ENCODE assay signal across 17 cellular contexts in genomic region chr16:2950400-2950724, GRCh38. TPM values are rescaled to one million over a fixed set of nuclear protein-coding genes. Genes with fewer than 3 reads are reported as not detected.
DNase-seq lines count a peak whose midpoint lies in the region; ATAC-seq and TF ChIP-seq lines count a peak whose summit lies in the region.
"Had no signal": no experiment of that assay in that cellular context is flagged by ENCODE, and none has a peak within 500 bp of the region (broad histone marks: within the 10 kb centered on the region; RNA-seq: fewer than 3 reads in every experiment).

No MANE protein-coding gene starts in this region.

- H3K79me2 ChIP-seq in SK-N-SH (ENCODE audit: insufficient read depth), result no peaks in the 10 kb centered on the region

- DNase-seq in SK-N-SH (no peak), H7 (peak; percentile 26), HAP-1 (ENCODE audit: low spot score in 2 of 2) (no peak)
- no peak for DNase-seq in stimulated activated naive CD8-positive, alpha-beta T cell treated with anti-CD3 and anti-CD28 coated beads, Interleukin-15, Interleukin-2, amounts not matched to agents 100 U/mL and 50 U/mL, for 24 hours
- DNase-seq: AML-193; Caco-2; Calu3; CD4-positive, alpha-beta T cell; CD8-positive, alpha-beta T cell; DMS79 treated with DMSO at 0.1 percent for 48 hours; GF-D8 had no signal

- H3K27ac ChIP-seq in SK-N-SH (ENCODE audit: low read depth in 2 of 2, low read length in 1 of 2), result no peak overlapping the region
- no peak overlapping the region for H3K27ac ChIP-seq in BLaER1
- H3K27ac ChIP-seq: 22Rv1, A549, C4-2B had no signal

- peaks cover 0 to 10% of the 10 kb centered on the region in 2 experiments for H3K36me3 ChIP-seq in SK-N-SH (replicated peaks in 1 of 2; ENCODE audit: control insufficient read depth in 1 of 2, insufficient read depth in 2 of 2, low read length in 1 of 2)
- H3K36me3 ChIP-seq in BLaER1, result peaks cover 37% of the 10 kb centered on the region
- no peaks in the 10 kb centered on the region for H3K36me3 ChIP-seq in H7 (replicated peaks; ENCODE audit: control insufficient read depth, insufficient read depth, low read length)
- H3K36me3 ChIP-seq in HAP-1 (replicated peaks), result no peaks in the 10 kb centered on the region

- TF ChIP-seq RAD21 in SK-N-SH (IDR thresholded peaks at IDR 0.05; ENCODE audit: low read length), result no peak

- WGBS in SK-N-SH (ENCODE audit: low lambda C conversion rate), result 93% methylated on average over 11 of the region's 11 CpGs

- no peaks in the 10 kb centered on the region for H3K4me1 ChIP-seq in SK-N-SH (ENCODE audit: control insufficient read depth in 1 of 2, insufficient read depth in 2 of 2, low read depth in 1 of 2, low read length in 1 of 2)
- H3K4me1 ChIP-seq in BLaER1, result peaks cover 57% of the 10 kb centered on the region
- H3K4me1 ChIP-seq in HAP-1, result no peaks in the 10 kb centered on the region
- H3K4me1 ChIP-seq: A549, Caco-2 had no signal

- H3K4me2 ChIP-seq in SK-N-SH (no peak overlapping the region), BLaER1 (peak overlapping the region; percentile 94; the same call in 1 of the 2 replicates)
- H3K4me2 ChIP-seq: A549 had no signal

- H4K20me1 ChIP-seq in SK-N-SH (ENCODE audit: insufficient read depth) (no peaks in the 10 kb centered on the region), BLaER1 (no peaks in the 10 kb centered on the region)

- H3K9ac ChIP-seq in SK-N-SH (no peak overlapping the region), BLaER1 (no peak overlapping the region)

- H3K9me2 ChIP-seq in SK-N-SH, result no peaks in the 10 kb centered on the region

- POLR2A ChIA-PET in SK-N-SH (lab: Yijun Ruan, JAX), result no interaction called here

- 0 out of 3 replicates have a peak, but pooled peaks have one; percentile 8 for ATAC-seq in SK-N-SH treated with all-trans-retinoic acid at 6 μM for 48 hours
- ATAC-seq in stimulated activated naive CD8-positive, alpha-beta T cell treated with anti-CD3 and anti-CD28 coated beads, Interleukin-15, Interleukin-2, amounts not matched to agents 100 U/mL and 50 U/mL, for 24 hours, result no peak
- ATAC-seq: CD8-positive, alpha-beta T cell had no signal

- no peaks in the 10 kb centered on the region; the same call in 1 of the 2 replicates for H3K27me3 ChIP-seq in SK-N-SH (ENCODE audit: insufficient read depth)
- no peaks in the 10 kb centered on the region for H3K27me3 ChIP-seq in BLaER1
- no peaks in the 10 kb centered on the region for H3K27me3 ChIP-seq in H7 (ENCODE audit: control insufficient read depth, insufficient read depth, low read length)
- H3K27me3 ChIP-seq in HAP-1 (ENCODE audit: low read depth), result no peaks in the 10 kb centered on the region

- H3K4me3 ChIP-seq in SK-N-SH (ENCODE audit: low read depth in 2 of 2, low read length in 1 of 2) (no peak overlapping the region), BLaER1 (no peak overlapping the region), H7 (ENCODE audit: insufficient read depth, low read depth, low read length) (no peak overlapping the region), HAP-1 (no peak overlapping the region)
- H3K4me3 ChIP-seq: A549 had no signal

- CTCF ChIA-PET in SK-N-SH (lab: Yijun Ruan, JAX), result interaction anchor here (1.4 to 1.9 kb wide), 2 partner anchors 12 to 23 kb away, joined by 7 to 8 read pairs; no protein-coding TSS in a partner anchor

- TF ChIP-seq EP300 in SK-N-SH (IDR thresholded peaks at IDR 0.05; ENCODE audit: borderline replicate concordance in 1 of 2, low read depth in 1 of 2, low read length in 1 of 2), result no peak

- H3K9me3 ChIP-seq in SK-N-SH, result no peaks in the 10 kb centered on the region
- H3K9me3 ChIP-seq in BLaER1, result no peaks in the 10 kb centered on the region
- H3K9me3 ChIP-seq in HAP-1, result no peaks in the 10 kb centered on the region
- H3K9me3 ChIP-seq: A549, Caco-2 had no signal

- no peak for TF ChIP-seq CTCF in SK-N-SH (IDR thresholded peaks at IDR 0.05)

- no peaks in the 10 kb centered on the region for H3F3A ChIP-seq in SK-N-SH (replicated peaks; ENCODE audit: insufficient read depth)

- no peak overlapping the region for H2AFZ ChIP-seq in SK-N-SH (ENCODE audit: low read depth)

- in situ Hi-C loops in HAP-1 (cut with MboI; ENCODE audit: low sequenced_read_pairs), result no loop called here

TF ChIP-seq in SK-N-SH treated with all-trans-retinoic acid at 6 μM for 48 hours, 23 proteins besides CTCF, POLR2A, EP300 and RAD21 (continues in another document):
- TF ChIP-seq ZNF8 (CRISPR knock-in tag; IDR thresholded peaks at IDR 0.05) (no peak), RARB (CRISPR knock-in tag; IDR thresholded peaks at IDR 0.05) (no peak), PATZ1 (CRISPR knock-in tag; IDR thresholded peaks at IDR 0.05; ENCODE audit: borderline replicate concordance) (no peak), PPARA (CRISPR knock-in tag; IDR thresholded peaks at IDR 0.05; ENCODE audit: borderline replicate concordance) (no peak), TCF4 (CRISPR knock-in tag; IDR thresholded peaks at IDR 0.05; ENCODE audit: borderline replicate concordance) (no peak), ZC3H10 (CRISPR knock-in tag; IDR thresholded peaks at IDR 0.05) (no peak), SNAI2 (CRISPR knock-in tag; IDR thresholded peaks at IDR 0.05) (no peak)

TF ChIP-seq in SK-N-SH, 30 proteins besides CTCF, POLR2A, EP300 and RAD21 (continues in another document):
- TF ChIP-seq EZH2phosphoT487 (IDR thresholded peaks at IDR 0.05; ENCODE audit: borderline replicate concordance, low read depth), result no peak
- TF ChIP-seq MXI1 (IDR thresholded peaks at IDR 0.05; ENCODE audit: low read depth, low read length), result no peak
- TF ChIP-seq GATA2 (CRISPR knock-in tag; IDR thresholded peaks at IDR 0.05), result no peak
- TF ChIP-seq MEF2A (IDR thresholded peaks at IDR 0.05; ENCODE audit: borderline replicate concordance, low read depth), result no peak
- no peak for TF ChIP-seq GABPA (IDR thresholded peaks at IDR 0.05; ENCODE audit: low read depth)
- TF ChIP-seq MAX (IDR thresholded peaks at IDR 0.05; ENCODE audit: low read depth), result no peak
- TF ChIP-seq ZBTB33 (IDR thresholded peaks at IDR 0.05; ENCODE audit: borderline replicate concordance, low read depth), result no peak
- no peak for TF ChIP-seq FOSL2 (IDR thresholded peaks at IDR 0.05; ENCODE audit: borderline replicate concordance, low read depth)
- no peak for TF ChIP-seq SIN3A (IDR thresholded peaks at IDR 0.05; ENCODE audit: borderline replicate concordance, low read depth, low read length)
- no peak for TF ChIP-seq USF2 (IDR thresholded peaks at IDR 0.05; ENCODE audit: borderline replicate concordance, low read depth, low read length)
- TF ChIP-seq CHD2 (IDR thresholded peaks at IDR 0.05; ENCODE audit: low read length, partially characterized antibody), result no peak
- TF ChIP-seq TCF12 (IDR thresholded peaks at IDR 0.05), result no peak
- no peak for TF ChIP-seq POLR2AphosphoS5 (IDR thresholded peaks at IDR 0.05; ENCODE audit: low read depth, low read length)
- TF ChIP-seq TEAD4 (IDR thresholded peaks at IDR 0.05; ENCODE audit: borderline replicate concordance, insufficient read depth), result no peak
- TF ChIP-seq JUND (IDR thresholded peaks at IDR 0.05), result no peak

RNA-seq across cellular contexts. Expression of gene KREMEN2, which starts 13.7 kb away (rescaled TPM):
- polyA plus RNA-seq in SK-N-SH (2012; rRNA removed), result 0.24 and 0.77 TPM in 2 replicates
- polyA plus RNA-seq in SK-N-SH (2012; cell fraction: cytosol; rRNA removed), result 0.28 and 0.46 TPM in 2 replicates
- polyA plus RNA-seq in SK-N-SH (2012; cell fraction: nucleus; rRNA removed), result 1.7 and 2.9 TPM in 2 replicates
- total RNA-seq in H7 (2014; rRNA removed; shearing (Covaris generic)), result 17.6 and 20.9 TPM in 2 replicates
- total RNA-seq: Calu3; CD4-positive, alpha-beta T cell; CD8-positive, alpha-beta T cell had no signal
- polyA plus RNA-seq: BJ had no signal

RNA-seq across cellular contexts. Expression of gene PAQR4, which starts 18.8 kb away (rescaled TPM):
- polyA plus RNA-seq in SK-N-SH (2012; rRNA removed), result 8.4 and 8.8 TPM in 2 replicates
- 4.6 and 7.1 TPM in 2 replicates for polyA plus RNA-seq in SK-N-SH (2012; cell fraction: cytosol; rRNA removed)
- 12.8 and 17.6 TPM in 2 replicates for polyA plus RNA-seq in SK-N-SH (2012; cell fraction: nucleus; rRNA removed)
- 62.6 and 65.6 TPM in 2 replicates for total RNA-seq in H7 (2014; rRNA removed; shearing (Covaris generic))

RNA-seq across cellular contexts. Expression of gene PKMYT1, which starts 29.9 kb away (rescaled TPM):
- 5.3 and 8.5 TPM in 2 replicates for polyA plus RNA-seq in SK-N-SH (2012; rRNA removed)
- 3.2 and 6.7 TPM in 2 replicates for polyA plus RNA-seq in SK-N-SH (2012; cell fraction: cytosol; rRNA removed)
- polyA plus RNA-seq in SK-N-SH (2012; cell fraction: nucleus; rRNA removed), result 29.4 and 73.9 TPM in 2 replicates
- 85.4 and 94.0 TPM in 2 replicates for total RNA-seq in H7 (2014; rRNA removed; shearing (Covaris generic))

RNA-seq across cellular contexts. Expression of gene FLYWCH1, which starts 38.6 kb away (rescaled TPM):
- 22.4 and 30.1 TPM in 2 replicates for polyA plus RNA-seq in SK-N-SH (2012; rRNA removed)
- polyA plus RNA-seq in SK-N-SH (2012; cell fraction: cytosol; rRNA removed), result 7.3 and 14.1 TPM in 2 replicates
- polyA plus RNA-seq in SK-N-SH (2012; cell fraction: nucleus; rRNA removed), result 102 and 122 TPM in 2 replicates
- 22.7 and 33.5 TPM in 2 replicates for total RNA-seq in H7 (2014; rRNA removed; shearing (Covaris generic))
